2 cellular contexts compared by ENCODE assay signal in the genomic region with DNA sequence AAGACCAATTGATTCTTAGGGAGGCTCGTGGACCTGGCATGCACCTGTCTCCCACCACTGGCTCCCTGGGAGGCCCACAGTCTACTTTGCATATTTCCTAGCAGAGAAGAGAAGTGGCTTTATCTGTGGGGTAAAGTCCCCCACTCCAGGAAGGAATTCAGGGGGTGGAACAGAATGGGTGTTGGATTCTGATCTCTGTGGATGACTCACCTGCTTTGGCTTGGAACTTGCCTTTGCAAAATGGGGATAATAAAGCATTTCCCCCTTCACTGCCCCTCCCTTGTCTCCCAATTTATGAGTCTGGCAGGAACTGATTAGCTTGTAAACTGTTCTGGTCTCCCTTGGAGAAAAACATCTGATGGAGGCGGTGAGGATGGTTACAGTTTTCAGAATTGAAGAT.
A peak's percentile ranks its signal among the peaks of the same experiment; 100 is the strongest.
TF ChIP-seq lines count a peak whose summit lies in the region.

No MANE protein-coding gene starts in this region.

TF ChIP-seq in K562, 482 proteins besides CTCF, POLR2A, EP300 and RAD21 (continues in another document):
- TF ChIP-seq MAFK (IDR thresholded peaks at IDR 0.05; ENCODE audit: low read length) (no peak), ZSCAN29 (IDR thresholded peaks at IDR 0.05) (no peak), ARID1B (IDR thresholded peaks at IDR 0.05) (peak; percentile 90), CREM (IDR thresholded peaks at IDR 0.05; ENCODE audit: low read depth) (0 out of 2 replicates have a peak, but pooled peaks have one; percentile 6), SMAD4 (CRISPR knock-in tag; conservative IDR thresholded peaks at IDR 0.05) (peak; percentile 46; the same call in 1 of the 2 replicates), TAL1 (IDR thresholded peaks at IDR 0.05) (peak; percentile 81), CBX5 (IDR thresholded peaks at IDR 0.05; ENCODE audit: borderline replicate concordance, low read depth) (no peak), PCBP2 (IDR thresholded peaks at IDR 0.05; ENCODE audit: low read depth, low read length, poor library complexity, severe bottlenecking) (no peak), NCOR1 (IDR thresholded peaks at IDR 0.05) (peak; percentile 66), SMARCA4 (IDR thresholded peaks at IDR 0.05) (peak; percentile 85), RFX1 (IDR thresholded peaks at IDR 0.05) (peak; percentile 54), NFIC (IDR thresholded peaks at IDR 0.05) (peak; percentile 56; the same call in 1 of the 2 replicates), RCOR1 (IDR thresholded peaks at IDR 0.05; ENCODE audit: borderline replicate concordance in 1 of 2, low read depth in 2 of 2, low read length in 2 of 2) (peak in 1 of 2 experiments; percentile 60; a peak in 1 of 4 replicates), MTA2 (IDR thresholded peaks at IDR 0.05; ENCODE audit: low read depth) (0 out of 2 replicates have a peak, but pooled peaks have one; percentile 32), MAZ (CRISPR knock-in tag; conservative IDR thresholded peaks at IDR 0.05 in 1 of 2, IDR thresholded peaks at IDR 0.05 in 1 of 2) (0 out of 4 replicates have a peak, but pooled peaks of 1 of the 2 experiments have one; percentile 23), SOX6 (IDR thresholded peaks at IDR 0.05) (peak; percentile 61; the same call in 1 of the 2 replicates), ZSCAN32 (CRISPR knock-in tag; IDR thresholded peaks at IDR 0.05) (no peak), SMARCE1 (IDR thresholded peaks at IDR 0.05) (peak; percentile 71), SP2 (IDR thresholded peaks at IDR 0.05; ENCODE audit: extremely low read depth, low read depth, low read length, poor library complexity, severe bottlenecking) (no peak), TEAD4 (IDR thresholded peaks at IDR 0.05; ENCODE audit: low read length) (peak; percentile 92), TEAD4 (CRISPR knock-in tag; IDR thresholded peaks at IDR 0.05; ENCODE audit: borderline replicate concordance) (no peak), EGR1 (conservative IDR thresholded peaks at IDR 0.05) (peak; percentile 88), ELF4 (CRISPR knock-in tag; IDR thresholded peaks at IDR 0.05) (no peak), FOSL1 (tag; conservative IDR thresholded peaks at IDR 0.05) (peak; percentile 98), DPF2 (IDR thresholded peaks at IDR 0.05) (peak; percentile 76), KDM1A (IDR thresholded peaks at IDR 0.05) (peak; percentile 43 to 53; a peak in 3 of 4 replicates), FOS (IDR thresholded peaks at IDR 0.05; ENCODE audit: extremely low read depth, insufficient read length) (peak; percentile 9), ATF7 (IDR thresholded peaks at IDR 0.05) (peak; percentile 30; the same call in 1 of the 2 replicates)
- TF ChIP-seq, protein P1, sequence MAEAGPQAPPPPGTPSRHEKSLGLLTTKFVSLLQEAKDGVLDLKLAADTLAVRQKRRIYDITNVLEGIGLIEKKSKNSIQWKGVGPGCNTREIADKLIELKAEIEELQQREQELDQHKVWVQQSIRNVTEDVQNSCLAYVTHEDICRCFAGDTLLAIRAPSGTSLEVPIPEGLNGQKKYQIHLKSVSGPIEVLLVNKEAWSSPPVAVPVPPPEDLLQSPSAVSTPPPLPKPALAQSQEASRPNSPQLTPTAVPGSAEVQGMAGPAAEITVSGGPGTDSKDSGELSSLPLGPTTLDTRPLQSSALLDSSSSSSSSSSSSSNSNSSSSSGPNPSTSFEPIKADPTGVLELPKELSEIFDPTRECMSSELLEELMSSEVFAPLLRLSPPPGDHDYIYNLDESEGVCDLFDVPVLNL (CRISPR knock-in tag; IDR thresholded peaks at IDR 0.05; ENCODE audit: low read depth): no peak
- TF ChIP-seq, protein P2, sequence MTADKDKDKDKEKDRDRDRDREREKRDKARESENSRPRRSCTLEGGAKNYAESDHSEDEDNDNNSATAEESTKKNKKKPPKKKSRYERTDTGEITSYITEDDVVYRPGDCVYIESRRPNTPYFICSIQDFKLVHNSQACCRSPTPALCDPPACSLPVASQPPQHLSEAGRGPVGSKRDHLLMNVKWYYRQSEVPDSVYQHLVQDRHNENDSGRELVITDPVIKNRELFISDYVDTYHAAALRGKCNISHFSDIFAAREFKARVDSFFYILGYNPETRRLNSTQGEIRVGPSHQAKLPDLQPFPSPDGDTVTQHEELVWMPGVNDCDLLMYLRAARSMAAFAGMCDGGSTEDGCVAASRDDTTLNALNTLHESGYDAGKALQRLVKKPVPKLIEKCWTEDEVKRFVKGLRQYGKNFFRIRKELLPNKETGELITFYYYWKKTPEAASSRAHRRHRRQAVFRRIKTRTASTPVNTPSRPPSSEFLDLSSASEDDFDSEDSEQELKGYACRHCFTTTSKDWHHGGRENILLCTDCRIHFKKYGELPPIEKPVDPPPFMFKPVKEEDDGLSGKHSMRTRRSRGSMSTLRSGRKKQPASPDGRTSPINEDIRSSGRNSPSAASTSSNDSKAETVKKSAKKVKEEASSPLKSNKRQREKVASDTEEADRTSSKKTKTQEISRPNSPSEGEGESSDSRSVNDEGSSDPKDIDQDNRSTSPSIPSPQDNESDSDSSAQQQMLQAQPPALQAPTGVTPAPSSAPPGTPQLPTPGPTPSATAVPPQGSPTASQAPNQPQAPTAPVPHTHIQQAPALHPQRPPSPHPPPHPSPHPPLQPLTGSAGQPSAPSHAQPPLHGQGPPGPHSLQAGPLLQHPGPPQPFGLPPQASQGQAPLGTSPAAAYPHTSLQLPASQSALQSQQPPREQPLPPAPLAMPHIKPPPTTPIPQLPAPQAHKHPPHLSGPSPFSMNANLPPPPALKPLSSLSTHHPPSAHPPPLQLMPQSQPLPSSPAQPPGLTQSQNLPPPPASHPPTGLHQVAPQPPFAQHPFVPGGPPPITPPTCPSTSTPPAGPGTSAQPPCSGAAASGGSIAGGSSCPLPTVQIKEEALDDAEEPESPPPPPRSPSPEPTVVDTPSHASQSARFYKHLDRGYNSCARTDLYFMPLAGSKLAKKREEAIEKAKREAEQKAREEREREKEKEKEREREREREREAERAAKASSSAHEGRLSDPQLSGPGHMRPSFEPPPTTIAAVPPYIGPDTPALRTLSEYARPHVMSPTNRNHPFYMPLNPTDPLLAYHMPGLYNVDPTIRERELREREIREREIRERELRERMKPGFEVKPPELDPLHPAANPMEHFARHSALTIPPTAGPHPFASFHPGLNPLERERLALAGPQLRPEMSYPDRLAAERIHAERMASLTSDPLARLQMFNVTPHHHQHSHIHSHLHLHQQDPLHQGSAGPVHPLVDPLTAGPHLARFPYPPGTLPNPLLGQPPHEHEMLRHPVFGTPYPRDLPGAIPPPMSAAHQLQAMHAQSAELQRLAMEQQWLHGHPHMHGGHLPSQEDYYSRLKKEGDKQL (CRISPR knock-in tag; IDR thresholded peaks at IDR 0.05; ENCODE audit: borderline replicate concordance): peak; percentile 40; the same call in 1 of the 2 replicates

TF ChIP-seq in HepG2, 621 proteins besides CTCF, POLR2A, EP300 and RAD21 (continues in another document):
- TF ChIP-seq NAIF1 (CRISPR knock-in tag; IDR thresholded peaks at IDR 0.05; ENCODE audit: borderline replicate concordance) (no peak), ZNF547 (CRISPR knock-in tag; IDR thresholded peaks at IDR 0.05) (no peak), ZNF781 (CRISPR knock-in tag; IDR thresholded peaks at IDR 0.05; ENCODE audit: borderline replicate concordance, not compliant biosample characterization) (no peak), XRCC5 (optimal IDR thresholded peaks at IDR 0.05; ENCODE audit: low read length) (peak; percentile 16), ZNF264 (CRISPR knock-in tag; IDR thresholded peaks at IDR 0.05) (no peak), NFATC3 (CRISPR knock-in tag; IDR thresholded peaks at IDR 0.05) (no peak), ZKSCAN5 (CRISPR knock-in tag; IDR thresholded peaks at IDR 0.05) (no peak), ZMYM2 (CRISPR knock-in tag; IDR thresholded peaks at IDR 0.05) (no peak), ZNF143 (CRISPR knock-in tag; IDR thresholded peaks at IDR 0.05) (no peak), ELF3 (CRISPR knock-in tag; IDR thresholded peaks at IDR 0.05) (no peak), ZNF337 (CRISPR knock-in tag; IDR thresholded peaks at IDR 0.05; ENCODE audit: borderline replicate concordance, low read depth) (no peak), ZNF644 (CRISPR knock-in tag; IDR thresholded peaks at IDR 0.05; ENCODE audit: low read depth) (0 out of 2 replicates have a peak, but pooled peaks have one; percentile 33), CHCHD3 (CRISPR knock-in tag; IDR thresholded peaks at IDR 0.05) (no peak), NCOR1 (IDR thresholded peaks at IDR 0.05; ENCODE audit: borderline replicate concordance, low read length) (no peak), REXO4 (CRISPR knock-in tag; IDR thresholded peaks at IDR 0.05; ENCODE audit: borderline replicate concordance) (no peak), ZNF484 (CRISPR knock-in tag; IDR thresholded peaks at IDR 0.05; ENCODE audit: borderline replicate concordance, low read depth) (no peak), HNF4G (IDR thresholded peaks at IDR 0.05; ENCODE audit: borderline replicate concordance, low read depth, low read length) (peak; percentile 23; the same call in 1 of the 2 replicates), HNF4G (CRISPR knock-in tag; IDR thresholded peaks at IDR 0.05; ENCODE audit: borderline replicate concordance, low read depth) (no peak), STAG1 (CRISPR knock-in tag; IDR thresholded peaks at IDR 0.05) (no peak), DNMT1 (CRISPR knock-in tag; IDR thresholded peaks at IDR 0.05) (no peak), FOSL2 (CRISPR knock-in tag; IDR thresholded peaks at IDR 0.05) (peak; percentile 86), PCBP2 (optimal IDR thresholded peaks at IDR 0.05; ENCODE audit: low read depth, low read length, poor library complexity, severe bottlenecking) (no peak), TEAD3 (CRISPR knock-in tag; optimal IDR thresholded peaks at IDR 0.05; ENCODE audit: borderline replicate concordance) (peak; percentile 65)
- TF ChIP-seq, protein P3, sequence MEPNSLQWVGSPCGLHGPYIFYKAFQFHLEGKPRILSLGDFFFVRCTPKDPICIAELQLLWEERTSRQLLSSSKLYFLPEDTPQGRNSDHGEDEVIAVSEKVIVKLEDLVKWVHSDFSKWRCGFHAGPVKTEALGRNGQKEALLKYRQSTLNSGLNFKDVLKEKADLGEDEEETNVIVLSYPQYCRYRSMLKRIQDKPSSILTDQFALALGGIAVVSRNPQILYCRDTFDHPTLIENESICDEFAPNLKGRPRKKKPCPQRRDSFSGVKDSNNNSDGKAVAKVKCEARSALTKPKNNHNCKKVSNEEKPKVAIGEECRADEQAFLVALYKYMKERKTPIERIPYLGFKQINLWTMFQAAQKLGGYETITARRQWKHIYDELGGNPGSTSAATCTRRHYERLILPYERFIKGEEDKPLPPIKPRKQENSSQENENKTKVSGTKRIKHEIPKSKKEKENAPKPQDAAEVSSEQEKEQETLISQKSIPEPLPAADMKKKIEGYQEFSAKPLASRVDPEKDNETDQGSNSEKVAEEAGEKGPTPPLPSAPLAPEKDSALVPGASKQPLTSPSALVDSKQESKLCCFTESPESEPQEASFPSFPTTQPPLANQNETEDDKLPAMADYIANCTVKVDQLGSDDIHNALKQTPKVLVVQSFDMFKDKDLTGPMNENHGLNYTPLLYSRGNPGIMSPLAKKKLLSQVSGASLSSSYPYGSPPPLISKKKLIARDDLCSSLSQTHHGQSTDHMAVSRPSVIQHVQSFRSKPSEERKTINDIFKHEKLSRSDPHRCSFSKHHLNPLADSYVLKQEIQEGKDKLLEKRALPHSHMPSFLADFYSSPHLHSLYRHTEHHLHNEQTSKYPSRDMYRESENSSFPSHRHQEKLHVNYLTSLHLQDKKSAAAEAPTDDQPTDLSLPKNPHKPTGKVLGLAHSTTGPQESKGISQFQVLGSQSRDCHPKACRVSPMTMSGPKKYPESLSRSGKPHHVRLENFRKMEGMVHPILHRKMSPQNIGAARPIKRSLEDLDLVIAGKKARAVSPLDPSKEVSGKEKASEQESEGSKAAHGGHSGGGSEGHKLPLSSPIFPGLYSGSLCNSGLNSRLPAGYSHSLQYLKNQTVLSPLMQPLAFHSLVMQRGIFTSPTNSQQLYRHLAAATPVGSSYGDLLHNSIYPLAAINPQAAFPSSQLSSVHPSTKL (CRISPR knock-in tag; IDR thresholded peaks at IDR 0.05): 0 out of 2 replicates have a peak, but pooled peaks have one; percentile 6
- TF ChIP-seq, protein P4, sequence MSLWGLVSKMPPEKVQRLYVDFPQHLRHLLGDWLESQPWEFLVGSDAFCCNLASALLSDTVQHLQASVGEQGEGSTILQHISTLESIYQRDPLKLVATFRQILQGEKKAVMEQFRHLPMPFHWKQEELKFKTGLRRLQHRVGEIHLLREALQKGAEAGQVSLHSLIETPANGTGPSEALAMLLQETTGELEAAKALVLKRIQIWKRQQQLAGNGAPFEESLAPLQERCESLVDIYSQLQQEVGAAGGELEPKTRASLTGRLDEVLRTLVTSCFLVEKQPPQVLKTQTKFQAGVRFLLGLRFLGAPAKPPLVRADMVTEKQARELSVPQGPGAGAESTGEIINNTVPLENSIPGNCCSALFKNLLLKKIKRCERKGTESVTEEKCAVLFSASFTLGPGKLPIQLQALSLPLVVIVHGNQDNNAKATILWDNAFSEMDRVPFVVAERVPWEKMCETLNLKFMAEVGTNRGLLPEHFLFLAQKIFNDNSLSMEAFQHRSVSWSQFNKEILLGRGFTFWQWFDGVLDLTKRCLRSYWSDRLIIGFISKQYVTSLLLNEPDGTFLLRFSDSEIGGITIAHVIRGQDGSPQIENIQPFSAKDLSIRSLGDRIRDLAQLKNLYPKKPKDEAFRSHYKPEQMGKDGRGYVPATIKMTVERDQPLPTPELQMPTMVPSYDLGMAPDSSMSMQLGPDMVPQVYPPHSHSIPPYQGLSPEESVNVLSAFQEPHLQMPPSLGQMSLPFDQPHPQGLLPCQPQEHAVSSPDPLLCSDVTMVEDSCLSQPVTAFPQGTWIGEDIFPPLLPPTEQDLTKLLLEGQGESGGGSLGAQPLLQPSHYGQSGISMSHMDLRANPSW (CRISPR knock-in tag; IDR thresholded peaks at IDR 0.05; ENCODE audit: borderline replicate concordance): no peak
- TF ChIP-seq, protein P5, sequence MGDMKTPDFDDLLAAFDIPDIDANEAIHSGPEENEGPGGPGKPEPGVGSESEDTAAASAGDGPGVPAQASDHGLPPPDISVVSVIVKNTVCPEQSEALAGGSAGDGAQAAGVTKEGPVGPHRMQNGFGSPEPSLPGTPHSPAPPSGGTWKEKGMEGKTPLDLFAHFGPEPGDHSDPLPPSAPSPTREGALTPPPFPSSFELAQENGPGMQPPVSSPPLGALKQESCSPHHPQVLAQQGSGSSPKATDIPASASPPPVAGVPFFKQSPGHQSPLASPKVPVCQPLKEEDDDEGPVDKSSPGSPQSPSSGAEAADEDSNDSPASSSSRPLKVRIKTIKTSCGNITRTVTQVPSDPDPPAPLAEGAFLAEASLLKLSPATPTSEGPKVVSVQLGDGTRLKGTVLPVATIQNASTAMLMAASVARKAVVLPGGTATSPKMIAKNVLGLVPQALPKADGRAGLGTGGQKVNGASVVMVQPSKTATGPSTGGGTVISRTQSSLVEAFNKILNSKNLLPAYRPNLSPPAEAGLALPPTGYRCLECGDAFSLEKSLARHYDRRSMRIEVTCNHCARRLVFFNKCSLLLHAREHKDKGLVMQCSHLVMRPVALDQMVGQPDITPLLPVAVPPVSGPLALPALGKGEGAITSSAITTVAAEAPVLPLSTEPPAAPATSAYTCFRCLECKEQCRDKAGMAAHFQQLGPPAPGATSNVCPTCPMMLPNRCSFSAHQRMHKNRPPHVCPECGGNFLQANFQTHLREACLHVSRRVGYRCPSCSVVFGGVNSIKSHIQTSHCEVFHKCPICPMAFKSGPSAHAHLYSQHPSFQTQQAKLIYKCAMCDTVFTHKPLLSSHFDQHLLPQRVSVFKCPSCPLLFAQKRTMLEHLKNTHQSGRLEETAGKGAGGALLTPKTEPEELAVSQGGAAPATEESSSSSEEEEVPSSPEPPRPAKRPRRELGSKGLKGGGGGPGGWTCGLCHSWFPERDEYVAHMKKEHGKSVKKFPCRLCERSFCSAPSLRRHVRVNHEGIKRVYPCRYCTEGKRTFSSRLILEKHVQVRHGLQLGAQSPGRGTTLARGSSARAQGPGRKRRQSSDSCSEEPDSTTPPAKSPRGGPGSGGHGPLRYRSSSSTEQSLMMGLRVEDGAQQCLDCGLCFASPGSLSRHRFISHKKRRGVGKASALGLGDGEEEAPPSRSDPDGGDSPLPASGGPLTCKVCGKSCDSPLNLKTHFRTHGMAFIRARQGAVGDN (CRISPR knock-in tag; IDR thresholded peaks at IDR 0.05): no peak
